In the genomic region with DNA sequence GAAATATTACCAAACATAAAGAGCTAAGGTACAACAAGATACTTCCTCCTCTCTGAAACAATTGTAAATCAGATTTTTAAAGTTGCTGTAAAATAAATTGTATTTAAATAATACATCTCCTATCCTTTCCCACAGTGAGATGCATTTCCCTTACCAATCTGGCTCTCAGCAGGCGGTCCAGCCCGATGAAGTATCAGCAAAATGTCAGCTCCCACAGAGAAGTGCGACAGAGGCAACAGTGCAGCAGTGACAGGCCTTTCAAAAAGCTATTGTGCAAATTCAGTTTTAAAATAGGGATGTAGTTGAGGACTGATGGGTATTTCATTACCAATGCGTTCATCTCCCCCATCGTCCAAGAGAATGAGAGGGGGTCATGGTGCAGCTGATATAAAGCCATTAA, we compare ENCODE assay signal across 1 cellular context.
TF ChIP-seq lines count a peak whose summit lies in the region.

No MANE protein-coding gene starts in this region.

TF ChIP-seq in H1, 55 proteins besides CTCF, POLR2A, EP300 and RAD21 (continued from another document):
- no peak for TF ChIP-seq RNF2 (IDR thresholded peaks at IDR 0.05; ENCODE audit: borderline replicate concordance, low read depth, low read length, missing control alignments, poor library complexity, severe bottlenecking)
- no peak for TF ChIP-seq CHD1 (IDR thresholded peaks at IDR 0.05; ENCODE audit: low read depth, low read length)
- TF ChIP-seq, protein P1, sequence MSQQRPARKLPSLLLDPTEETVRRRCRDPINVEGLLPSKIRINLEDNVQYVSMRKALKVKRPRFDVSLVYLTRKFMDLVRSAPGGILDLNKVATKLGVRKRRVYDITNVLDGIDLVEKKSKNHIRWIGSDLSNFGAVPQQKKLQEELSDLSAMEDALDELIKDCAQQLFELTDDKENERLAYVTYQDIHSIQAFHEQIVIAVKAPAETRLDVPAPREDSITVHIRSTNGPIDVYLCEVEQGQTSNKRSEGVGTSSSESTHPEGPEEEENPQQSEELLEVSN (IDR thresholded peaks at IDR 0.05) = no peak
- TF ChIP-seq SP1 (IDR thresholded peaks at IDR 0.05; ENCODE audit: low read depth, low read length) = no peak
- TF ChIP-seq ASH2L (IDR thresholded peaks at IDR 0.05; ENCODE audit: low read length) = no peak
- TF ChIP-seq ZNF274 (IDR thresholded peaks at IDR 0.05; ENCODE audit: borderline replicate concordance, extremely low read depth, low read length) = no peak
- no peak for TF ChIP-seq GTF2F1 (IDR thresholded peaks at IDR 0.05; ENCODE audit: borderline replicate concordance, low read depth, low read length)
- TF ChIP-seq SIX5 (IDR thresholded peaks at IDR 0.05; ENCODE audit: low read depth, low read length) = no peak
- TF ChIP-seq POLR2AphosphoS5 (IDR thresholded peaks at IDR 0.05; ENCODE audit: low read depth, low read length) = no peak
- TF ChIP-seq, protein P2, sequence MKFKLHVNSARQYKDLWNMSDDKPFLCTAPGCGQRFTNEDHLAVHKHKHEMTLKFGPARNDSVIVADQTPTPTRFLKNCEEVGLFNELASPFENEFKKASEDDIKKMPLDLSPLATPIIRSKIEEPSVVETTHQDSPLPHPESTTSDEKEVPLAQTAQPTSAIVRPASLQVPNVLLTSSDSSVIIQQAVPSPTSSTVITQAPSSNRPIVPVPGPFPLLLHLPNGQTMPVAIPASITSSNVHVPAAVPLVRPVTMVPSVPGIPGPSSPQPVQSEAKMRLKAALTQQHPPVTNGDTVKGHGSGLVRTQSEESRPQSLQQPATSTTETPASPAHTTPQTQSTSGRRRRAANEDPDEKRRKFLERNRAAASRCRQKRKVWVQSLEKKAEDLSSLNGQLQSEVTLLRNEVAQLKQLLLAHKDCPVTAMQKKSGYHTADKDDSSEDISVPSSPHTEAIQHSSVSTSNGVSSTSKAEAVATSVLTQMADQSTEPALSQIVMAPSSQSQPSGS (IDR thresholded peaks at IDR 0.05; ENCODE audit: low read length) = no peak
- no peak for TF ChIP-seq EGR1 (IDR thresholded peaks at IDR 0.05; ENCODE audit: borderline replicate concordance, low read depth, low read length)
- TF ChIP-seq PHF8 (conservative IDR thresholded peaks at IDR 0.05; ENCODE audit: low read depth, low read length) = no peak
TF ChIP-seq in H1: peak in this region for 0.
